Comparison of ENCODE assay signal across 1 cellular context in genomic region chr10:132993271-132994260, GRCh38.
A peak's percentile ranks its signal among the peaks of the same experiment; 100 is the strongest.
TF ChIP-seq lines count a peak whose summit lies in the region.

No MANE protein-coding gene starts in this region.

TF ChIP-seq in GM12878, 131 proteins besides CTCF, POLR2A, EP300 and RAD21 (continued from another document):
- TF ChIP-seq, protein P1, sequence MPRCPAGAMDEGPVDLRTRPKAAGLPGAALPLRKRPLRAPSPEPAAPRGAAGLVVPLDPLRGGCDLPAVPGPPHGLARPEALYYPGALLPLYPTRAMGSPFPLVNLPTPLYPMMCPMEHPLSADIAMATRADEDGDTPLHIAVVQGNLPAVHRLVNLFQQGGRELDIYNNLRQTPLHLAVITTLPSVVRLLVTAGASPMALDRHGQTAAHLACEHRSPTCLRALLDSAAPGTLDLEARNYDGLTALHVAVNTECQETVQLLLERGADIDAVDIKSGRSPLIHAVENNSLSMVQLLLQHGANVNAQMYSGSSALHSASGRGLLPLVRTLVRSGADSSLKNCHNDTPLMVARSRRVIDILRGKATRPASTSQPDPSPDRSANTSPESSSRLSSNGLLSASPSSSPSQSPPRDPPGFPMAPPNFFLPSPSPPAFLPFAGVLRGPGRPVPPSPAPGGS (IDR thresholded peaks at IDR 0.05; ENCODE audit: borderline replicate concordance, insufficient read depth, low read depth, low read length, poor library complexity, severe bottlenecking): peak; percentile 98
TF ChIP-seq in GM12878: peak in this region for 2.
